Comparison of ENCODE assay signal across 14 cellular contexts in the genomic region with DNA sequence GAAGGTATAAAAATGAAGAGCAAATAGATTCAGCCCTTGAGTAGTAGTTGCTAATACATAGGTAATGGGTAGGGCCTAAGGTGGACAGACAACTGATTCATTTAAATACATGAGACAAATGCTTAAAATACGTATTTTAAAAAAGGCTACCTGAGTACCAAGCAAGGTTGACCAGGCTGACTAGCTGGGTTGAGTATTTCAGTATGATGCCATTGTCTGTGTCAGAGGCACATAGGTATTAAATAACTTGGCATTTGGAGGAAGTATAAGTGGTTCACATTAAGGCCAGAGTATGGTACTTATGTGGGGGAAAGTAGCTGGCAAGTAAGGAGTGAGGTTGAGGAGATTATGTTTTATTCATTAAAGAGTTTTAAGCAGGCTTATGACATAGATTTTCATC. TPM values are rescaled to one million over a fixed set of nuclear protein-coding genes. Genes with fewer than 3 reads are reported as not detected.
A peak's percentile ranks its signal among the peaks of the same experiment; 100 is the strongest.
DNase-seq lines count a peak whose midpoint lies in the region; ATAC-seq lines count a peak whose summit lies in the region.
"Had no signal": no experiment of that assay in that cellular context is flagged by ENCODE, and none has a peak within 500 bp of the region (broad histone marks: within the 10 kb centered on the region; RNA-seq: fewer than 3 reads in every experiment).

No MANE protein-coding gene starts in this region.

- H3K4me1 Mint-ChIP-seq in central memory CD8-positive, alpha-beta T cell, result peaks cover 84% of the 10 kb centered on the region

- H3K27ac Mint-ChIP-seq in central memory CD8-positive, alpha-beta T cell (ENCODE audit: low read depth), result peak overlapping the region; percentile 74

- ATAC-seq in left ventricle myocardium superior (peak; percentile 40), Right ventricle myocardium superior (ENCODE audit: poor library complexity) (no peak), HG03342 (IDR thresholded peaks at IDR 0.05; ENCODE audit: unreplicated experiment) (peak; percentile 17), GM18867 (IDR thresholded peaks at IDR 0.05; ENCODE audit: unreplicated experiment) (no peak)
- ATAC-seq in central memory CD8-positive, alpha-beta T cell (replicated peaks; ENCODE audit: extremely low read depth, poor library complexity, severe bottlenecking), result no peak

- no peaks in the 10 kb centered on the region for H3K27me3 ChIP-seq in HAP-1 (ENCODE audit: low read depth)
- H3K27me3 ChIP-seq: BLaER1, neutrophil had no signal

- H3K9me3 Mint-ChIP-seq in central memory CD8-positive, alpha-beta T cell, result no peaks in the 10 kb centered on the region

- H3K4me3 ChIP-seq in HAP-1, result no peak overlapping the region
- H3K4me3 ChIP-seq: BLaER1 had no signal

- peak overlapping the region; percentile 10 for H3K4me3 Mint-ChIP-seq in central memory CD8-positive, alpha-beta T cell

- H3K9me3 ChIP-seq in HAP-1, result no peaks in the 10 kb centered on the region
- H3K9me3 ChIP-seq: neutrophil had no signal

- H3K36me3 Mint-ChIP-seq in central memory CD8-positive, alpha-beta T cell (ENCODE audit: insufficient read depth), result peaks cover 9% of the 10 kb centered on the region

- DNase-seq in left ventricle myocardium superior, result no peak
- DNase-seq in Right ventricle myocardium superior, result no peak
- DNase-seq in central memory CD8-positive, alpha-beta T cell (ENCODE audit: low spot score in 2 of 2), result no peak
- no peak for DNase-seq in DMS79 (lab: John Stamatoyannopoulos, UW)
- DNase-seq in HAP-1 (ENCODE audit: low spot score in 2 of 2), result no peak
- DNase-seq in UCSD-AML1 (lab: John Stamatoyannopoulos, UW; ENCODE audit: unreplicated experiment), result no peak
- DNase-seq: amniotic stem cell; NCI-H1105 treated with DMSO at 0.1 percent for 48 hours; stimulated activated CD4-positive, alpha-beta T cell treated with anti-CD3 and anti-CD28 coated beads, Interleukin-1b, Interleukin-23, amount 100 ng/mL, for 48 hours; substantia nigra had no signal

- no peaks in the 10 kb centered on the region for H3K27me3 Mint-ChIP-seq in central memory CD8-positive, alpha-beta T cell

- in situ Hi-C loops in HAP-1 (cut with MboI; ENCODE audit: low sequenced_read_pairs), result no loop called here

- peaks cover 7% of the 10 kb centered on the region for H3K4me1 ChIP-seq in HAP-1

- intact Hi-C loops in left ventricle myocardium superior (cut with micrococcal nuclease) (no loop called here), Right ventricle myocardium superior (cut with DNase I) (no loop called here)

- no peaks in the 10 kb centered on the region for H3K36me3 ChIP-seq in HAP-1 (replicated peaks)
- H3K36me3 ChIP-seq: BLaER1, neutrophil had no signal

RNA-seq across cellular contexts. Expression of gene NEK7, which starts 19.4 kb away (rescaled TPM):
- 215 TPM for total RNA-seq in left ventricle myocardium superior
- 185 TPM for total RNA-seq in Right ventricle myocardium superior

Comparison
In these comparisons a context has a peak if more than half of its experiments do, and no peak if none do; other contexts are left out.
1. ATAC-seq: peak in left ventricle myocardium superior (single experiment) and HG03342 (single experiment); none in Right ventricle myocardium superior (single experiment), central memory CD8-positive, alpha-beta T cell (single experiment) and GM18867 (single experiment).